ENCODE assay signal across 1 cellular context in the genomic region with DNA sequence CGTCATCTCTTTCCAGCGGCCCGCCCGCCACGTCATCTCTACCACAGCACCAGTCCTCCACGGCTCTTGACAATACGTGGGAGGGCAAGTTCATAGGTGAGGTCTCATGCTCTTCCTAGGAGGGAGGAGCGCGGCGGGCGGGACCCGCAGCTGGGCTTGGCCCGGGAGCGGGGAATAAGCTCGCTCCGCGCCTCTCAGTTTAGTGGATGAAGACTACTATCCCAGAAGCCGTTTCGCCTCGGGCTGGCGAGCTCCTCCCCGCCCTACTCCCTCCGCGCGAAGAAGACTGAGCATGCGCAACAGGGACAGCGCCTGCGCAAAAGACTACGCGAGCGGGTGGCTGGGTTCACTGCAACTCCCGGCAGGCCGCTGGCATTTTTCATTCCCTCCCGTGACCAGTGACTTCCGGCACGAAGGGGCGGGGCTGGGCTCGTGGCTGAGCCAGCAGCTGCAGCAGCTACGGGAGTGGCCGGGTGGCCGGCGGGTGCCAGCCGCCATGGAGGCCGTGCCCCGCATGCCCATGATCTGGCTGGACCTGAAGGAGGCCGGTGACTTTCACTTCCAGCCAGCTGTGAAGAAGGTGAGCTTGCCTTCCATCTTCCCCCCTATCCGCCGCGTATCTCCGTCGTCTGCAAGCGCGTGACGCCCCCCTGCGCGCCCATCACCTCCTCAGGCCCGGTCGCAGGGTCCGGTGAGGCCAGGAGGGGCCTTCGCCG.
TF ChIP-seq lines count a peak whose summit lies in the region.

PTPN23 (plus strand) TSS at position 421 of the 716 bp plus-strand sequence; CDS start at position 497, 76 bp downstream.

TF ChIP-seq in K562, 482 proteins besides CTCF, POLR2A, EP300 and RAD21 (continued from another document and continues in another):
- TF ChIP-seq TFE3 (CRISPR knock-in tag; IDR thresholded peaks at IDR 0.05), result 0 out of 2 replicates have a peak, but pooled peaks have one; percentile 24
- TF ChIP-seq ETV5 (CRISPR knock-in tag; IDR thresholded peaks at IDR 0.05; ENCODE audit: low read depth), result peak; percentile 95
- peak in 1 of 2 experiments; percentile 78; a peak in 1 of 4 replicates for TF ChIP-seq NONO (IDR thresholded peaks at IDR 0.05; ENCODE audit: low read depth in 2 of 2, low read length in 1 of 2)
- TF ChIP-seq ID3 (CRISPR knock-in tag; IDR thresholded peaks at IDR 0.05), result no peak
- peak; percentile 81 for TF ChIP-seq ID3 (tag; IDR thresholded peaks at IDR 0.05)
- peak; percentile 78 for TF ChIP-seq PRDM10 (IDR thresholded peaks at IDR 0.05; ENCODE audit: partially characterized antibody)
- TF ChIP-seq ETV1 (tag; conservative IDR thresholded peaks at IDR 0.05; ENCODE audit: low read depth), result peak; percentile 97
- peak; percentile 82; the same call in 1 of the 2 replicates for TF ChIP-seq RREB1 (CRISPR knock-in tag; IDR thresholded peaks at IDR 0.05)
- TF ChIP-seq, protein P1, sequence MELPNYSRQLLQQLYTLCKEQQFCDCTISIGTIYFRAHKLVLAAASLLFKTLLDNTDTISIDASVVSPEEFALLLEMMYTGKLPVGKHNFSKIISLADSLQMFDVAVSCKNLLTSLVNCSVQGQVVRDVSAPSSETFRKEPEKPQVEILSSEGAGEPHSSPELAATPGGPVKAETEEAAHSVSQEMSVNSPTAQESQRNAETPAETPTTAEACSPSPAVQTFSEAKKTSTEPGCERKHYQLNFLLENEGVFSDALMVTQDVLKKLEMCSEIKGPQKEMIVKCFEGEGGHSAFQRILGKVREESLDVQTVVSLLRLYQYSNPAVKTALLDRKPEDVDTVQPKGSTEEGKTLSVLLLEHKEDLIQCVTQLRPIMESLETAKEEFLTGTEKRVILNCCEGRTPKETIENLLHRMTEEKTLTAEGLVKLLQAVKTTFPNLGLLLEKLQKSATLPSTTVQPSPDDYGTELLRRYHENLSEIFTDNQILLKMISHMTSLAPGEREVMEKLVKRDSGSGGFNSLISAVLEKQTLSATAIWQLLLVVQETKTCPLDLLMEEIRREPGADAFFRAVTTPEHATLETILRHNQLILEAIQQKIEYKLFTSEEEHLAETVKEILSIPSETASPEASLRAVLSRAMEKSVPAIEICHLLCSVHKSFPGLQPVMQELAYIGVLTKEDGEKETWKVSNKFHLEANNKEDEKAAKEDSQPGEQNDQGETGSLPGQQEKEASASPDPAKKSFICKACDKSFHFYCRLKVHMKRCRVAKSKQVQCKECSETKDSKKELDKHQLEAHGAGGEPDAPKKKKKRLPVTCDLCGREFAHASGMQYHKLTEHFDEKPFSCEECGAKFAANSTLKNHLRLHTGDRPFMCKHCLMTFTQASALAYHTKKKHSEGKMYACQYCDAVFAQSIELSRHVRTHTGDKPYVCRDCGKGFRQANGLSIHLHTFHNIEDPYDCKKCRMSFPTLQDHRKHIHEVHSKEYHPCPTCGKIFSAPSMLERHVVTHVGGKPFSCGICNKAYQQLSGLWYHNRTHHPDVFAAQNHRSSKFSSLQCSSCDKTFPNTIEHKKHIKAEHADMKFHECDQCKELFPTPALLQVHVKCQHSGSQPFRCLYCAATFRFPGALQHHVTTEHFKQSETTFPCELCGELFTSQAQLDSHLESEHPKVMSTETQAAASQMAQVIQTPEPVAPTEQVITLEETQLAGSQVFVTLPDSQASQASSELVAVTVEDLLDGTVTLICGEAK (IDR thresholded peaks at IDR 0.05), result peak; percentile 90
- TF ChIP-seq, protein P1 (CRISPR knock-in tag; IDR thresholded peaks at IDR 0.05), result no peak
- TF ChIP-seq NFE2L1 (tag; IDR thresholded peaks at IDR 0.05; ENCODE audit: borderline replicate concordance, low read depth), result no peak
- TF ChIP-seq, protein P2, sequence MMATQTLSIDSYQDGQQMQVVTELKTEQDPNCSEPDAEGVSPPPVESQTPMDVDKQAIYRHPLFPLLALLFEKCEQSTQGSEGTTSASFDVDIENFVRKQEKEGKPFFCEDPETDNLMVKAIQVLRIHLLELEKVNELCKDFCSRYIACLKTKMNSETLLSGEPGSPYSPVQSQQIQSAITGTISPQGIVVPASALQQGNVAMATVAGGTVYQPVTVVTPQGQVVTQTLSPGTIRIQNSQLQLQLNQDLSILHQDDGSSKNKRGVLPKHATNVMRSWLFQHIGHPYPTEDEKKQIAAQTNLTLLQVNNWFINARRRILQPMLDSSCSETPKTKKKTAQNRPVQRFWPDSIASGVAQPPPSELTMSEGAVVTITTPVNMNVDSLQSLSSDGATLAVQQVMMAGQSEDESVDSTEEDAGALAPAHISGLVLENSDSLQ (IDR thresholded peaks at IDR 0.05), result peak; percentile 27
- peak; percentile 87 for TF ChIP-seq RAD51 (IDR thresholded peaks at IDR 0.05; ENCODE audit: borderline replicate concordance, low read depth)
- no peak for TF ChIP-seq TAL1 (IDR thresholded peaks at IDR 0.05)
- peak; percentile 32; the same call in 1 of the 2 replicates for TF ChIP-seq ARID1B (IDR thresholded peaks at IDR 0.05)
- TF ChIP-seq MTA3 (IDR thresholded peaks at IDR 0.05; ENCODE audit: borderline replicate concordance), result 0 out of 2 replicates have a peak, but pooled peaks have one; percentile 70
- TF ChIP-seq PRPF4 (IDR thresholded peaks at IDR 0.05; ENCODE audit: insufficient read depth, low read depth, low read length, poor library complexity, severe bottlenecking), result peak; percentile 30
- no peak for TF ChIP-seq KLF6 (CRISPR knock-in tag; IDR thresholded peaks at IDR 0.05; ENCODE audit: borderline replicate concordance)
- no peak for TF ChIP-seq STAG1 (CRISPR knock-in tag; IDR thresholded peaks at IDR 0.05; ENCODE audit: borderline replicate concordance)
- peak; percentile 87 for TF ChIP-seq PHF8 (IDR thresholded peaks at IDR 0.05; ENCODE audit: borderline replicate concordance, low read length)
- TF ChIP-seq HNRNPL (IDR thresholded peaks at IDR 0.05; ENCODE audit: low read depth, low read length), result peak; percentile 92
- peak; percentile 79 for TF ChIP-seq FOXK1 (CRISPR knock-in tag; IDR thresholded peaks at IDR 0.05; ENCODE audit: borderline replicate concordance)
- TF ChIP-seq, protein P3, sequence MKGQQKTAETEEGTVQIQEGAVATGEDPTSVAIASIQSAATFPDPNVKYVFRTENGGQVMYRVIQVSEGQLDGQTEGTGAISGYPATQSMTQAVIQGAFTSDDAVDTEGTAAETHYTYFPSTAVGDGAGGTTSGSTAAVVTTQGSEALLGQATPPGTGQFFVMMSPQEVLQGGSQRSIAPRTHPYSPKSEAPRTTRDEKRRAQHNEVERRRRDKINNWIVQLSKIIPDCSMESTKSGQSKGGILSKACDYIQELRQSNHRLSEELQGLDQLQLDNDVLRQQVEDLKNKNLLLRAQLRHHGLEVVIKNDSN (CRISPR knock-in tag; IDR thresholded peaks at IDR 0.05), result peak; percentile 92
